Comparison of ENCODE assay signal across 2 cellular contexts in the genomic region with DNA sequence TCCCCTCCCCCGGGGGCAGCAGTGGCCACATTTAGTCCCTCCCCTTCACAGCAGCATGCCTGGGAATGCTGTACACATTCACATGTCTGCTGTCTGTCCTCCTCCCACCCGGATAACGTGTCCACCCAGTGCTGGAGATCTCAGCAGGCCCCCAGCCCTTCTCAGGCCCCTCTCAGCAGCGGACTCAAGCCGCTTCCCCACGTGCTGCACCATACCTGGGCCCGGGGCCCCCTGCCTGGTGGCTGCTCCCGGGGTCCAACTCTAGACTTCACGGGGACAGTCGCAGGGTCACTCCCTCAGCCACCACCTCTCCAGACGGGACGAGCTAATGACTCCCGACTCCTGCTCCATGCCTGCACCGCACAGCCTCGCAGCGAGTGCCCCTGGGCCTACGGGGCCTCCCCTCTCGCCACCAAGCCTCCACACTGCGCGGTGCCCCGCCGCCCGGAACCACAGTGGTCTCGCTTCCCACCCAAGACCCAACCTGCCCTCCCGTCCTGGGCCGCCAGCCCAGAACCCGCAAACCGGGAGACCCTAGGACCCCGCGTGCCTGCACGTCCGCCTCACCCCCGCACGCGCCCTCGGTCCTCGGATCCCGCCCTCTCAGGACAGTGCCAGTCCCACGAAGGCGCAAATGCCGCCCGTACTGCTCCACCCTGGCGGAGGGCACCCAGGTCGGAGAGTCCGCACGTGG.
TF ChIP-seq lines count a peak whose summit lies in the region.

No MANE protein-coding gene starts in this region.

TF ChIP-seq in HEK293, 187 proteins besides CTCF, POLR2A, EP300 and RAD21:
- TF ChIP-seq ZNF394 (tag by site-specific recombination; IDR thresholded peaks at IDR 0.05; ENCODE audit: borderline replicate concordance) (no peak), ZNF10 (tag by site-specific recombination; IDR thresholded peaks at IDR 0.05) (no peak), ZBTB8A (tag by site-specific recombination; IDR thresholded peaks at IDR 0.05) (no peak), ZNF391 (tag by site-specific recombination; IDR thresholded peaks at IDR 0.05; ENCODE audit: borderline replicate concordance, low read depth) (no peak), YY1 (tag by site-specific recombination; IDR thresholded peaks at IDR 0.05) (no peak), ZIC2 (tag by site-specific recombination; IDR thresholded peaks at IDR 0.05) (0 out of 2 replicates have a peak, but pooled peaks have one; percentile 19)
- TF ChIP-seq, protein P1, sequence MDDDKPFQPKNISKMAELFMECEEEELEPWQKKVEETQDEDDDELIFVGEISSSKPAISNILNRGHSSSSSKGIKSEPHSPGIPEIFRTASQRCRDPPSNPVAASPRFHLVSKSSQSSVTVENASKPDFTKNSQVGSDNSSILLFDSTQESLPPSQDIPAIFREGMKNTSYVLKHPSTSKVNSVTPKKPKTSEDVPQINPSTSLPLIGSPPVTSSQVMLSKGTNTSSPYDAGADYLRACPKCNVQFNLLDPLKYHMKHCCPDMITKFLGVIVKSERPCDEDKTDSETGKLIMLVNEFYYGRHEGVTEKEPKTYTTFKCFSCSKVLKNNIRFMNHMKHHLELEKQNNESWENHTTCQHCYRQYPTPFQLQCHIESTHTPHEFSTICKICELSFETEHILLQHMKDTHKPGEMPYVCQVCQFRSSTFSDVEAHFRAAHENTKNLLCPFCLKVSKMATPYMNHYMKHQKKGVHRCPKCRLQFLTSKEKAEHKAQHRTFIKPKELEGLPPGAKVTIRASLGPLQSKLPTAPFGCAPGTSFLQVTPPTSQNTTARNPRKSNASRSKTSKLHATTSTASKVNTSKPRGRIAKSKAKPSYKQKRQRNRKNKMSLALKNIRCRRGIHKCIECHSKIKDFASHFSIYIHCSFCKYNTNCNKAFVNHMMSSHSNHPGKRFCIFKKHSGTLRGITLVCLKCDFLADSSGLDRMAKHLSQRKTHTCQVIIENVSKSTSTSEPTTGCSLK (tag by site-specific recombination; IDR thresholded peaks at IDR 0.05): no peak
- TF ChIP-seq, protein P2, sequence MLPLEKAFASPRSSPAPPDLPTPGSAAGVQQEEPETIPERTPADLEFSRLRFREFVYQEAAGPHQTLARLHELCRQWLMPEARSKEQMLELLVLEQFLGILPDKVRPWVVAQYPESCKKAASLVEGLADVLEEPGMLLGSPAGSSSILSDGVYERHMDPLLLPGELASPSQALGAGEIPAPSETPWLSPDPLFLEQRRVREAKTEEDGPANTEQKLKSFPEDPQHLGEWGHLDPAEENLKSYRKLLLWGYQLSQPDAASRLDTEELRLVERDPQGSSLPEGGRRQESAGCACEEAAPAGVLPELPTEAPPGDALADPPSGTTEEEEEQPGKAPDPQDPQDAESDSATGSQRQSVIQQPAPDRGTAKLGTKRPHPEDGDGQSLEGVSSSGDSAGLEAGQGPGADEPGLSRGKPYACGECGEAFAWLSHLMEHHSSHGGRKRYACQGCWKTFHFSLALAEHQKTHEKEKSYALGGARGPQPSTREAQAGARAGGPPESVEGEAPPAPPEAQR (tag by site-specific recombination; IDR thresholded peaks at IDR 0.05): no peak
- TF ChIP-seq, protein P3, sequence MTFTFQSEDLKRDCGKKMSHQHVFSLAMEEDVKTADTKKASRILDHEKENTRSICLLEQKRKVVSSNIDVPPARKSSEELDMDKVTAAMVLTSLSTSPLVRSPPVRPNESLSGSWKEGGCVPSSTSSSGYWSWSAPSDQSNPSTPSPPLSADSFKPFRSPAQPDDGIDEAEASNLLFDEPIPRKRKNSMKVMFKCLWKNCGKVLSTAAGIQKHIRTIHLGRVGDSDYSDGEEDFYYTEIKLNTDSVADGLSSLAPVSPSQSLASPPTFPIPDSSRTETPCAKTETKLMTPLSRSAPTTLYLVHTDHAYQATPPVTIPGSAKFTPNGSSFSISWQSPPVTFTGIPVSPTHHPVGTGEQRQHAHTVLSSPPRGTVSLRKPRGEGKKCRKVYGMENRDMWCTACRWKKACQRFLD (tag by site-specific recombination; IDR thresholded peaks at IDR 0.05): no peak

TF ChIP-seq in HepG2, 621 proteins besides CTCF, POLR2A, EP300 and RAD21:
- no peak for TF ChIP-seq HOXD1 (CRISPR knock-in tag; IDR thresholded peaks at IDR 0.05)
- TF ChIP-seq ZNF317 (CRISPR knock-in tag; IDR thresholded peaks at IDR 0.05): peak; percentile 78
- TF ChIP-seq, protein P4, sequence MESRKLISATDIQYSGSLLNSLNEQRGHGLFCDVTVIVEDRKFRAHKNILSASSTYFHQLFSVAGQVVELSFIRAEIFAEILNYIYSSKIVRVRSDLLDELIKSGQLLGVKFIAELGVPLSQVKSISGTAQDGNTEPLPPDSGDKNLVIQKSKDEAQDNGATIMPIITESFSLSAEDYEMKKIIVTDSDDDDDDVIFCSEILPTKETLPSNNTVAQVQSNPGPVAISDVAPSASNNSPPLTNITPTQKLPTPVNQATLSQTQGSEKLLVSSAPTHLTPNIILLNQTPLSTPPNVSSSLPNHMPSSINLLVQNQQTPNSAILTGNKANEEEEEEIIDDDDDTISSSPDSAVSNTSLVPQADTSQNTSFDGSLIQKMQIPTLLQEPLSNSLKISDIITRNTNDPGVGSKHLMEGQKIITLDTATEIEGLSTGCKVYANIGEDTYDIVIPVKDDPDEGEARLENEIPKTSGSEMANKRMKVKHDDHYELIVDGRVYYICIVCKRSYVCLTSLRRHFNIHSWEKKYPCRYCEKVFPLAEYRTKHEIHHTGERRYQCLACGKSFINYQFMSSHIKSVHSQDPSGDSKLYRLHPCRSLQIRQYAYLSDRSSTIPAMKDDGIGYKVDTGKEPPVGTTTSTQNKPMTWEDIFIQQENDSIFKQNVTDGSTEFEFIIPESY (CRISPR knock-in tag; IDR thresholded peaks at IDR 0.05): peak; percentile 63; the same call in 1 of the 2 replicates
- TF ChIP-seq, protein P5, sequence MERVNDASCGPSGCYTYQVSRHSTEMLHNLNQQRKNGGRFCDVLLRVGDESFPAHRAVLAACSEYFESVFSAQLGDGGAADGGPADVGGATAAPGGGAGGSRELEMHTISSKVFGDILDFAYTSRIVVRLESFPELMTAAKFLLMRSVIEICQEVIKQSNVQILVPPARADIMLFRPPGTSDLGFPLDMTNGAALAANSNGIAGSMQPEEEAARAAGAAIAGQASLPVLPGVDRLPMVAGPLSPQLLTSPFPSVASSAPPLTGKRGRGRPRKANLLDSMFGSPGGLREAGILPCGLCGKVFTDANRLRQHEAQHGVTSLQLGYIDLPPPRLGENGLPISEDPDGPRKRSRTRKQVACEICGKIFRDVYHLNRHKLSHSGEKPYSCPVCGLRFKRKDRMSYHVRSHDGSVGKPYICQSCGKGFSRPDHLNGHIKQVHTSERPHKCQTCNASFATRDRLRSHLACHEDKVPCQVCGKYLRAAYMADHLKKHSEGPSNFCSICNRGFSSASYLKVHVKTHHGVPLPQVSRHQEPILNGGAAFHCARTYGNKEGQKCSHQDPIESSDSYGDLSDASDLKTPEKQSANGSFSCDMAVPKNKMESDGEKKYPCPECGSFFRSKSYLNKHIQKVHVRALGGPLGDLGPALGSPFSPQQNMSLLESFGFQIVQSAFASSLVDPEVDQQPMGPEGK (CRISPR knock-in tag; IDR thresholded peaks at IDR 0.05): 0 out of 2 replicates have a peak, but pooled peaks have one; percentile 21
- TF ChIP-seq, protein P6, sequence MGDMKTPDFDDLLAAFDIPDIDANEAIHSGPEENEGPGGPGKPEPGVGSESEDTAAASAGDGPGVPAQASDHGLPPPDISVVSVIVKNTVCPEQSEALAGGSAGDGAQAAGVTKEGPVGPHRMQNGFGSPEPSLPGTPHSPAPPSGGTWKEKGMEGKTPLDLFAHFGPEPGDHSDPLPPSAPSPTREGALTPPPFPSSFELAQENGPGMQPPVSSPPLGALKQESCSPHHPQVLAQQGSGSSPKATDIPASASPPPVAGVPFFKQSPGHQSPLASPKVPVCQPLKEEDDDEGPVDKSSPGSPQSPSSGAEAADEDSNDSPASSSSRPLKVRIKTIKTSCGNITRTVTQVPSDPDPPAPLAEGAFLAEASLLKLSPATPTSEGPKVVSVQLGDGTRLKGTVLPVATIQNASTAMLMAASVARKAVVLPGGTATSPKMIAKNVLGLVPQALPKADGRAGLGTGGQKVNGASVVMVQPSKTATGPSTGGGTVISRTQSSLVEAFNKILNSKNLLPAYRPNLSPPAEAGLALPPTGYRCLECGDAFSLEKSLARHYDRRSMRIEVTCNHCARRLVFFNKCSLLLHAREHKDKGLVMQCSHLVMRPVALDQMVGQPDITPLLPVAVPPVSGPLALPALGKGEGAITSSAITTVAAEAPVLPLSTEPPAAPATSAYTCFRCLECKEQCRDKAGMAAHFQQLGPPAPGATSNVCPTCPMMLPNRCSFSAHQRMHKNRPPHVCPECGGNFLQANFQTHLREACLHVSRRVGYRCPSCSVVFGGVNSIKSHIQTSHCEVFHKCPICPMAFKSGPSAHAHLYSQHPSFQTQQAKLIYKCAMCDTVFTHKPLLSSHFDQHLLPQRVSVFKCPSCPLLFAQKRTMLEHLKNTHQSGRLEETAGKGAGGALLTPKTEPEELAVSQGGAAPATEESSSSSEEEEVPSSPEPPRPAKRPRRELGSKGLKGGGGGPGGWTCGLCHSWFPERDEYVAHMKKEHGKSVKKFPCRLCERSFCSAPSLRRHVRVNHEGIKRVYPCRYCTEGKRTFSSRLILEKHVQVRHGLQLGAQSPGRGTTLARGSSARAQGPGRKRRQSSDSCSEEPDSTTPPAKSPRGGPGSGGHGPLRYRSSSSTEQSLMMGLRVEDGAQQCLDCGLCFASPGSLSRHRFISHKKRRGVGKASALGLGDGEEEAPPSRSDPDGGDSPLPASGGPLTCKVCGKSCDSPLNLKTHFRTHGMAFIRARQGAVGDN (CRISPR knock-in tag; IDR thresholded peaks at IDR 0.05): peak; percentile 39
